Comparison of ENCODE assay signal across 14 cellular contexts in genomic region chr3:52633786-52634185, GRCh38.
"Had no signal": no experiment of that assay in that cellular context is flagged by ENCODE, and none has a peak within 500 bp of the region (broad histone marks: within the 10 kb centered on the region; RNA-seq: fewer than 3 reads in every experiment).

No MANE protein-coding gene starts in this region.

- H3K27me3 ChIP-seq: esophagus squamous epithelium, foreskin keratinocyte, neural progenitor cell, ovary had no signal

- H3K36me3 ChIP-seq: ovary had no signal

- H3K4me3 ChIP-seq: esophagus squamous epithelium, lower lobe of right lung, neural progenitor cell, ovary had no signal

- H3K9me3 ChIP-seq: esophagus squamous epithelium, lower lobe of right lung, ovary had no signal

- DNase-seq: activated CD4-positive, CD25-positive, alpha-beta regulatory T cell treated with anti-CD3 and anti-CD28 coated beads, Interleukin-2, amount 50 U/mL, for 72 hours; activated naive CD4-positive, alpha-beta T cell treated with anti-CD3 and anti-CD28 coated beads, Interleukin-2, amount 10 ng/mL, durations not matched to agents 7 days and 5 days; central memory CD4-positive, alpha-beta T cell; cortex of kidney; effector CD4-positive, alpha-beta T cell; esophagus squamous epithelium; immature natural killer cell; left cardiac atrium; lower lobe of right lung; midbrain; ovary had no signal

- ATAC-seq: foreskin keratinocyte; left cardiac atrium; lower lobe of right lung; stimulated activated effector memory CD8-positive, alpha-beta T cell treated with anti-CD3 and anti-CD28 coated beads, Interleukin-12 subunit alpha, Interleukin-12 subunit beta, amount 100 ng/mL, for 72 hours had no signal

- H3K27ac ChIP-seq: esophagus squamous epithelium, foreskin keratinocyte, lower lobe of right lung, neural progenitor cell, ovary had no signal

- H3K4me1 ChIP-seq: lower lobe of right lung, neural progenitor cell had no signal
